In the genomic region with DNA sequence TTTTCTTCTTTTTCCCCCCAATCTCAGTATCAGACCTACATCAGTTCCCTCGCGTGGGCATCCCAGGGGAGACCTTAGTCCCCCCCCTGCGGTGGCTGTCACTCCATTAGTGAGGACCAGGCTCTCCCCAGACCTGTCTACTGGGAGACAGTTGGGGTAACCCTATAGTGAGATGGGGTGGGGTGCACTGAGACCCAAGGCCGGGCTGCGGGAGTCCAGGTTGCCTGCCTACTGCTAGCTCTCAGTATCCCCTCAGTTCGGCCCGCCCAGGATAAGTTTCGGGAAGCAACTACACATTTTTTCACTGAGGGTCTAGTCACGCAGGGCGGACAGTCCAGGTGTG, we compare ENCODE assay signal across 8 cellular contexts. TPM values are rescaled to one million over a fixed set of nuclear protein-coding genes. Genes with fewer than 3 reads are reported as not detected.
DNase-seq lines count a peak whose midpoint lies in the region; ATAC-seq, FAIRE-seq and TF ChIP-seq lines count a peak whose summit lies in the region.

No MANE protein-coding gene starts in this region.

- H3K9me1 ChIP-seq in endothelial cell of umbilical vein (replicated peaks; ENCODE audit: control insufficient read depth, extremely low read depth, insufficient read depth, low read length): no peaks in the 10 kb centered on the region

- peaks cover 39% of the 10 kb centered on the region for H3K4me1 Mint-ChIP-seq in CD4-positive, alpha-beta T cell (ENCODE audit: low read depth)

- H3K27ac ChIP-seq in CD4-positive, alpha-beta T cell (ENCODE audit: low read depth, low read length): peak overlapping the region; percentile 39
- H3K27ac ChIP-seq in MM.1S (ENCODE audit: low read length) (no peak overlapping the region), endothelial cell of umbilical vein (ENCODE audit: insufficient read depth, low read depth, low read length) (peak overlapping the region; percentile 37), osteoblast (ENCODE audit: low read depth, low read length) (peak overlapping the region; percentile 63)

- peak overlapping the region; percentile 45; the same call in 1 of the 2 replicates for H3K9ac ChIP-seq in MM.1S (ENCODE audit: low read length)
- H3K9ac ChIP-seq in endothelial cell of umbilical vein (replicated peaks; ENCODE audit: extremely low read depth, insufficient read depth, low read length): peak overlapping the region; percentile 70

- H3K4me3 ChIP-seq in MM.1S (ENCODE audit: low read length) (peak overlapping the region; percentile 68), endothelial cell of umbilical vein (replicated peaks in 1 of 3; ENCODE audit: insufficient read depth in 1 of 3, low read depth in 1 of 3, low read length in 3 of 3) (peak overlapping the region; percentile 63 to 73 (median 71)), osteoblast (ENCODE audit: insufficient read depth, low read length) (peak overlapping the region; percentile 92)

- intact Hi-C loops in CD4-positive, alpha-beta T cell (cut with DNase I, micrococcal nuclease): loop anchor here in 1 of 2 experiments (5.0 to 10.0 kb wide), 2 partner anchors 74 to 1194 kb away; a partner anchor contains a TSS
- intact Hi-C loops in endothelial cell of umbilical vein (cut with micrococcal nuclease): no loop called here

- H3K36me3 Mint-ChIP-seq in CD4-positive, alpha-beta T cell (ENCODE audit: low read depth): peaks cover 9% of the 10 kb centered on the region

- no peaks in the 10 kb centered on the region for H3K27me3 Mint-ChIP-seq in CD4-positive, alpha-beta T cell

- H3K4me1 ChIP-seq in MM.1S (ENCODE audit: low read length) (peaks cover 15% of the 10 kb centered on the region), endothelial cell of umbilical vein (ENCODE audit: control insufficient read depth, extremely low read depth, insufficient read depth, low read length) (peaks cover 15% of the 10 kb centered on the region), osteoblast (ENCODE audit: insufficient read depth, low read length) (peaks cover 15% of the 10 kb centered on the region)

- no peaks in the 10 kb centered on the region for H3K9me3 Mint-ChIP-seq in CD4-positive, alpha-beta T cell

- H2AFZ ChIP-seq in MM.1S (ENCODE audit: low read length): peak overlapping the region; percentile 87
- H2AFZ ChIP-seq in endothelial cell of umbilical vein (ENCODE audit: low read depth, low read length): peak overlapping the region; percentile 99
- H2AFZ ChIP-seq in osteoblast (ENCODE audit: low read length): peak overlapping the region; percentile 90

- no peak overlapping the region for H3K4me3 Mint-ChIP-seq in CD4-positive, alpha-beta T cell

- no peak for TF ChIP-seq POLR2A in endothelial cell of umbilical vein (IDR thresholded peaks at IDR 0.05; ENCODE audit: low read depth, low read length)

- H4K20me1 ChIP-seq in MM.1S (ENCODE audit: insufficient read depth, low read length): peaks cover 8% of the 10 kb centered on the region; the same call in 1 of the 2 replicates
- peaks cover 2% of the 10 kb centered on the region for H4K20me1 ChIP-seq in endothelial cell of umbilical vein (replicated peaks; ENCODE audit: control insufficient read depth, extremely low read depth, insufficient read depth, low read length)
- H4K20me1 ChIP-seq in osteoblast (ENCODE audit: insufficient read depth, low read length): peaks cover 19% of the 10 kb centered on the region

- TSS peak; percentile 64 for BruUV-seq in endothelial cell of umbilical vein (replicated peaks; lab: Mats Ljungman, UMichigan)

- TF ChIP-seq CTCF in CD4-positive, alpha-beta T cell (IDR thresholded peaks at IDR 0.05): no peak
- TF ChIP-seq CTCF in MM.1S (IDR thresholded peaks at IDR 0.05; ENCODE audit: low read length) (no peak), endothelial cell of umbilical vein (IDR thresholded peaks at IDR 0.05; ENCODE audit: extremely low read depth in 1 of 2, insufficient read depth in 1 of 2, low read depth in 1 of 2, low read length in 2 of 2) (no peak), osteoblast (IDR thresholded peaks at IDR 0.05; ENCODE audit: extremely low read depth, low read depth, low read length) (no peak)

- no peaks in the 10 kb centered on the region for H3K9me2 ChIP-seq in MM.1S (replicated peaks; ENCODE audit: insufficient read depth, low read length)

- H3K27me3 ChIP-seq in CD4-positive, alpha-beta T cell (ENCODE audit: control insufficient read depth, insufficient read depth, low read length): no peaks in the 10 kb centered on the region
- H3K27me3 ChIP-seq in MM.1S (replicated peaks; ENCODE audit: insufficient read depth, low read length): no peaks in the 10 kb centered on the region
- no peaks in the 10 kb centered on the region for H3K27me3 ChIP-seq in endothelial cell of umbilical vein (ENCODE audit: control insufficient read depth in 2 of 2, insufficient read depth in 2 of 2, low read length in 2 of 2)
- H3K27me3 ChIP-seq in osteoblast (ENCODE audit: insufficient read depth, low read length): no peaks in the 10 kb centered on the region

- dilution Hi-C loops in endothelial cell of umbilical vein (cut with MboI; ENCODE audit: extremely low pct_ligation_motif_present, low sequenced_read_pairs): no loop called here

- H3K36me3 ChIP-seq in MM.1S (replicated peaks; ENCODE audit: insufficient read depth, low read length) (no peaks in the 10 kb centered on the region), endothelial cell of umbilical vein (ENCODE audit: control insufficient read depth in 2 of 2, extremely low read depth in 1 of 2, insufficient read depth in 2 of 2, low read length in 2 of 2) (no peaks in the 10 kb centered on the region), osteoblast (ENCODE audit: insufficient read depth, low read length) (no peaks in the 10 kb centered on the region)

- H3K79me2 ChIP-seq in MM.1S (ENCODE audit: low read length) (peaks cover 39% of the 10 kb centered on the region), endothelial cell of umbilical vein (ENCODE audit: control insufficient read depth, insufficient read depth, low read length) (peaks cover 38% of the 10 kb centered on the region), osteoblast (ENCODE audit: insufficient read depth, low read length) (peaks cover 39% of the 10 kb centered on the region)

- DNase-seq in CD4-positive, alpha-beta T cell: no peak
- no peak for DNase-seq in MM.1S
- DNase-seq in endothelial cell of umbilical vein (ENCODE audit: low read depth, low spot score): no peak
- DNase-seq in osteoblast (ENCODE audit: insufficient read length, low spot score, missing footprints): no peak
- no peak for DNase-seq in NCI-H1417 treated with DMSO at 0.1 percent for 48 hours (lab: John Stamatoyannopoulos, UW)
- no peak for DNase-seq in foreskin melanocyte

- CTCF ChIA-PET in CD4-positive, alpha-beta T cell (lab: Charles Lee): interaction anchor here (0.6 kb wide), 1 partner anchor 51 kb away, joined by 4 read pairs; no protein-coding TSS in a partner anchor
- CTCF ChIA-PET in endothelial cell of umbilical vein (lab: Charles Lee): interaction anchor here (1.0 to 1.2 kb wide), 2 partner anchors 16 to 203 kb away, joined by 3 read pairs; no protein-coding TSS in a partner anchor

- POLR2A ChIA-PET in CD4-positive, alpha-beta T cell (lab: Charles Lee): interaction anchor here (1.2 to 1.5 kb wide), 3 partner anchors 10 to 188 kb away, joined by 3 to 5 read pairs (median 5); a partner anchor contains a TSS
- POLR2A ChIA-PET in endothelial cell of umbilical vein (lab: Charles Lee): no interaction called here

- peak overlapping the region; percentile 88 for H3K4me2 ChIP-seq in MM.1S (ENCODE audit: low read depth, low read length)
- peak overlapping the region; percentile 90 for H3K4me2 ChIP-seq in endothelial cell of umbilical vein (ENCODE audit: insufficient read depth, low read length)
- peak overlapping the region; percentile 91 for H3K4me2 ChIP-seq in osteoblast (ENCODE audit: insufficient read depth, low read length)

- no peaks in the 10 kb centered on the region for H3K9me3 ChIP-seq in CD4-positive, alpha-beta T cell (ENCODE audit: control insufficient read depth, low read length)
- H3K9me3 ChIP-seq in MM.1S (replicated peaks; ENCODE audit: insufficient read depth, low read length) (no peaks in the 10 kb centered on the region), endothelial cell of umbilical vein (replicated peaks; ENCODE audit: control insufficient read depth, insufficient read depth, low read length) (no peaks in the 10 kb centered on the region), osteoblast (ENCODE audit: low read depth, low read length) (no peaks in the 10 kb centered on the region)

- no peak overlapping the region for H3K27ac Mint-ChIP-seq in CD4-positive, alpha-beta T cell

- peaks cover 9% of the 10 kb centered on the region for H3F3A ChIP-seq in MM.1S (ENCODE audit: insufficient read depth, low read length)

- FAIRE-seq in endothelial cell of umbilical vein (lab: Jason Lieb, UNC): no peak

- ATAC-seq in CD4-positive, alpha-beta T cell (ENCODE audit: poor library complexity): no peak
- ATAC-seq in HG03280 (IDR thresholded peaks at IDR 0.05; ENCODE audit: unreplicated experiment): no peak
- ATAC-seq in HG02981 (IDR thresholded peaks at IDR 0.05; ENCODE audit: unreplicated experiment): no peak

TF ChIP-seq in endothelial cell of umbilical vein, 7 proteins besides CTCF, POLR2A, EP300 and RAD21:
- TF ChIP-seq MYC (IDR thresholded peaks at IDR 0.05; ENCODE audit: low read depth, low read length) (no peak), JUN (IDR thresholded peaks at IDR 0.05; ENCODE audit: borderline replicate concordance, insufficient read depth, insufficient read length, low read depth) (no peak), GATA2 (IDR thresholded peaks at IDR 0.05; ENCODE audit: insufficient read depth, insufficient read length, low read depth, low read length) (no peak), FOS (IDR thresholded peaks at IDR 0.05; ENCODE audit: borderline replicate concordance, insufficient read depth, low read length) (no peak), EZH2 (IDR thresholded peaks at IDR 0.05; ENCODE audit: borderline replicate concordance, low read depth, low read length, severe bottlenecking) (no peak), POLR2AphosphoS5 (IDR thresholded peaks at IDR 0.05; ENCODE audit: insufficient read depth, low read depth, low read length) (no peak)
- TF ChIP-seq, protein P1, sequence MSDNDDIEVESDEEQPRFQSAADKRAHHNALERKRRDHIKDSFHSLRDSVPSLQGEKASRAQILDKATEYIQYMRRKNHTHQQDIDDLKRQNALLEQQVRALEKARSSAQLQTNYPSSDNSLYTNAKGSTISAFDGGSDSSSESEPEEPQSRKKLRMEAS (IDR thresholded peaks at IDR 0.05; ENCODE audit: insufficient read depth, insufficient read length): no peak

RNA-seq across cellular contexts. Expression of a gene that starts 0.7 kb away (rescaled TPM):
- total RNA-seq in CD4-positive, alpha-beta T cell: 10 to 100 TPM; 35.4 to 38.9 TPM
- 35.0 and 41.3 TPM in 2 replicates for total RNA-seq in endothelial cell of umbilical vein
- 3.4 and 4.9 TPM in 2 replicates for polyA plus RNA-seq in endothelial cell of umbilical vein
- 8.4 and 10.0 TPM in 2 replicates for polyA plus RNA-seq in endothelial cell of umbilical vein (2011; cell fraction: cytosol; rRNA removed)
- polyA plus RNA-seq in endothelial cell of umbilical vein (2011; cell fraction: nucleus; rRNA removed): 12.1 and 15.2 TPM in 2 replicates
- polyA plus RNA-seq in endothelial cell of umbilical vein (2012): 14.6 and 24.5 TPM in 2 replicates
- 13.9 and 39.6 TPM in 2 replicates for polyA minus RNA-seq in endothelial cell of umbilical vein
- polyA minus RNA-seq in endothelial cell of umbilical vein (2011; cell fraction: cytosol; rRNA and poly(A)+ RNA removed): 26.7 TPM
- polyA minus RNA-seq in endothelial cell of umbilical vein (2011; cell fraction: nucleus; rRNA and poly(A)+ RNA removed): 10.2 and 10.9 TPM in 2 replicates
- 35.1 and 38.4 TPM in 2 replicates for total RNA-seq in osteoblast
